Comparison of ENCODE assay signal across 10 cellular contexts in the genomic region with DNA sequence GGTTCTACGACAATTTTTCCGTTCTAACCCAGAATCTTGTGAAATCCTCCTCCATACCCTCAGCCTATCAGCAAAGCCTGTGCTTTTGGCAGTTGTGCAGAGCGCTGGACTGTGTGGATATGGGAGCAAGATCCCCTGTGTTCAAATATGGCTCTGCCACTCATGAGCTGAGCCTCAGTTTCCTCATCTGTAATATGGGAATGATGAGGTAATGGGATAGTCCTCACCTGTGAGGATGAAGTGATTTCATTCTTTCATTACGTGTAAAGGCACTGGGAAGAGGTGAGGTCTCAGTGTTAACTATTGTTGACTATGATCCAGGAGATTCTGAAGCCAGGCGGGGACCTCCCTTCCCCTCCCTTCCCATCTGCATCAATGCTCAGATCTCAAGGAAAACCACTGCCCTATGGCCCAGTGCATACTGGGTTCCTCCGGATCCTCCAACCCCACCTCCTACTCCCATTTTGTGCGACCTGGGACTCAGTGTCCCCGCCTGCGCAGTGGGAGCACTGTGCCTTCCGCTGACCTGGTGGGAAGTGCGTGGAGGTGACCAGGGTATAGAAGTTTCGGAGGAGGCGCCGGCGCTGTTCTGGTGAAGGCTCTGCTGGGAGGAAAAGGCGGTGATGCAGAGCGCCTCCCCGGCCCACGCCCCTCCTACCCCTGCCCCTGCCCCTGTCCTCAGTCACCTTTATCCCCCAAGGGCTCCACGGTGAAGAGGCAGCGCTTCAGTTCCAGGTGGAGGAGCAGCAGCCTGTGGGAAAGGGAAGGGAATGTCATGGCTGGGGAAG. TPM values are rescaled to one million over a fixed set of nuclear protein-coding genes. Genes with fewer than 3 reads are reported as not detected.
DNase-seq lines count a peak whose midpoint lies in the region; ATAC-seq and TF ChIP-seq lines count a peak whose summit lies in the region.
"Had no signal": no experiment of that assay in that cellular context is flagged by ENCODE, and none has a peak within 500 bp of the region (broad histone marks: within the 10 kb centered on the region; RNA-seq: fewer than 3 reads in every experiment).

No MANE protein-coding gene starts in this region.

- peaks cover 31% of the 10 kb centered on the region for H3K4me1 Mint-ChIP-seq in neural crest cell

- no peak for ATAC-seq in HG03378 (IDR thresholded peaks at IDR 0.05; ENCODE audit: unreplicated experiment)

- no peak overlapping the region for H3K27ac Mint-ChIP-seq in neural crest cell (ENCODE audit: unreplicated experiment)

- H3K4me1 ChIP-seq in Karpas-422 (ENCODE audit: low read length): peaks cover 27% of the 10 kb centered on the region

- no peaks in the 10 kb centered on the region for H3K9me3 ChIP-seq in Karpas-422 (ENCODE audit: low read length)

- TF ChIP-seq CTCF in AG09309 (IDR thresholded peaks at IDR 0.05; ENCODE audit: control insufficient read depth, insufficient read depth, low read depth, low read length, missing control alignments) (no peak), coronary artery (IDR thresholded peaks at IDR 0.05) (no peak), neural crest cell (conservative IDR thresholded peaks at IDR 0.05) (no peak)

- H3K79me2 ChIP-seq in Karpas-422 (ENCODE audit: low read length): no peaks in the 10 kb centered on the region

- DNase-seq in AG09309 (ENCODE audit: low read depth) (no peak), Karpas-422 (no peak), coronary artery (ENCODE audit: low spot score) (no peak), neural crest cell (ENCODE audit: low read depth, low spot score) (no peak), NCI-H524 treated with DMSO at 0.1 percent for 48 hours (lab: John Stamatoyannopoulos, UW) (no peak), midbrain (lab: John Stamatoyannopoulos, UW) (no peak), mesenteric fat pad (ENCODE audit: low spot score) (no peak)

- H3K4me3 Mint-ChIP-seq in neural crest cell: peak overlapping the region; percentile 98

- no peaks in the 10 kb centered on the region for H3K27me3 ChIP-seq in Karpas-422 (ENCODE audit: low read length)

- H3K4me2 ChIP-seq in Karpas-422 (ENCODE audit: low read depth, low read length, poor library complexity, severe bottlenecking): peak overlapping the region; percentile 89

- 0 out of 2 replicates have a peak, but pooled peaks cover 11% of the 10 kb centered on the region for H3K36me3 ChIP-seq in Karpas-422 (ENCODE audit: insufficient read depth, low read length)

- H3K9ac ChIP-seq in Karpas-422 (ENCODE audit: low read length): no peak overlapping the region

- H4K20me1 ChIP-seq in Karpas-422 (ENCODE audit: insufficient read depth, low read depth, low read length): no peaks in the 10 kb centered on the region

- H3K27me3 Mint-ChIP-seq in neural crest cell (ENCODE audit: low read depth): no peaks in the 10 kb centered on the region

- H2AFZ ChIP-seq in Karpas-422 (ENCODE audit: low read length): no peak overlapping the region

- no peaks in the 10 kb centered on the region for H3K9me3 Mint-ChIP-seq in neural crest cell

- H3K27ac ChIP-seq in Karpas-422 (ENCODE audit: low read length) (no peak overlapping the region), coronary artery (peak overlapping the region; percentile 86 to 98)

- H3K4me3 ChIP-seq in AG09309 (ENCODE audit: control insufficient read depth, low read depth, low read length) (peak overlapping the region; percentile 72; the same call in 1 of the 2 replicates), Karpas-422 (ENCODE audit: low read length) (peak overlapping the region; percentile 76; the same call in 1 of the 2 replicates), coronary artery (peak overlapping the region; percentile 94)

- H3K9me2 ChIP-seq in Karpas-422 (replicated peaks; ENCODE audit: insufficient read depth, low read length): no peaks in the 10 kb centered on the region

- peaks cover 5% of the 10 kb centered on the region for H3K36me3 Mint-ChIP-seq in neural crest cell (ENCODE audit: low read depth)

RNA-seq across cellular contexts. Expression of gene FUZ, which starts 5.0 kb away (rescaled TPM):
- total RNA-seq in Karpas-422 (2014; rRNA removed; shearing (Covaris generic); ENCODE audit: low replicate concordance): 15.8 and 38.3 TPM in 2 replicates
- total RNA-seq in neural crest cell: 37.5 and 38.0 TPM in 2 replicates
- total RNA-seq in mesenteric fat pad: 12.7 TPM

RNA-seq across cellular contexts. Expression of gene MED25, which starts 10.0 kb away (rescaled TPM):
- total RNA-seq in Karpas-422 (2014; rRNA removed; shearing (Covaris generic); ENCODE audit: low replicate concordance): 37.8 and 40.5 TPM in 2 replicates
- 80.8 and 85.4 TPM in 2 replicates for total RNA-seq in neural crest cell
- 40.4 TPM for total RNA-seq in mesenteric fat pad

RNA-seq across cellular contexts. Expression of gene AP2A1, which starts 41.3 kb away (rescaled TPM):
- total RNA-seq in Karpas-422 (2014; rRNA removed; shearing (Covaris generic); ENCODE audit: low replicate concordance): 32.4 and 54.7 TPM in 2 replicates
- total RNA-seq in neural crest cell (96.7 and 102 TPM in 2 replicates), mesenteric fat pad (96.4 TPM)

RNA-seq across cellular contexts. Expression of gene PTOV1, which starts 42.9 kb away (rescaled TPM):
- total RNA-seq in Karpas-422 (2014; rRNA removed; shearing (Covaris generic); ENCODE audit: low replicate concordance): 67.8 and 114 TPM in 2 replicates
- total RNA-seq in neural crest cell: 453 and 466 TPM in 2 replicates
- total RNA-seq in mesenteric fat pad: 99.4 TPM

RNA-seq across cellular contexts. Expression of gene TSKS, which starts 45.0 kb away (rescaled TPM):
- 5.7 and 17.9 TPM in 2 replicates for total RNA-seq in Karpas-422 (2014; rRNA removed; shearing (Covaris generic); ENCODE audit: low replicate concordance)
- total RNA-seq in neural crest cell (not detected in 2 replicates), mesenteric fat pad (1.0 TPM)
- total RNA-seq: G401, H4 had no signal
